In genomic region chr9:124485936-124486335, GRCh38 we compare ENCODE assay signal across 25 cellular contexts. TPM values are rescaled to one million over a fixed set of nuclear protein-coding genes. Genes with fewer than 3 reads are reported as not detected.
"Had no signal": no experiment of that assay in that cellular context is flagged by ENCODE, and none has a peak within 500 bp of the region (broad histone marks: within the 10 kb centered on the region; RNA-seq: fewer than 3 reads in every experiment).

No MANE protein-coding gene starts in this region.

- H3K4me3 ChIP-seq: K562 had no signal

- H3K9ac ChIP-seq: KMS-11, SK-N-SH had no signal

- DNase-seq: Kasumi-1, MV-4-11, NCI-H1048, NCI-H1105, NCI-H1417, NCI-H1436 treated with DMSO at 0.1 percent for 48 hours, NCI-H1694, NCI-H187 treated with DMSO at 0.1 percent for 48 hours, NCI-H2029 treated with DMSO at 0.1 percent for 48 hours, NCI-H2171 treated with DMSO at 0.1 percent for 48 hours, NCI-H345, NCI-H524, NCI-H526 treated with DMSO at 0.1 percent for 48 hours, NCI-H774, RPMI8226, SHP77, SK-N-SH had no signal

- H3K27ac ChIP-seq: KMS-11 had no signal

- H3K9me3 ChIP-seq: SK-N-SH had no signal

- FAIRE-seq: K562, RCC 7860 had no signal

- H3K4me2 ChIP-seq: KMS-11, SK-N-SH had no signal

- ATAC-seq: K562 had no signal

RNA-seq across cellular contexts. Expression of gene NR5A1, which starts 21.3 kb away (rescaled TPM):
- total RNA-seq: HT1080, NCI-H460, SK-MEL-5 had no signal
- polyA plus RNA-seq: IgD-negative memory B cell, SK-N-SH had no signal

RNA-seq across cellular contexts. Expression of gene ADGRD2, which starts 35.7 kb away (rescaled TPM):
- total RNA-seq: HT1080, K562, M059J, NCI-H460, SK-MEL-5 had no signal
- polyA plus RNA-seq: IgD-negative memory B cell, K562 had no signal
